In genomic region chr2:102208774-102209173, GRCh38 we compare ENCODE assay signal across 19 cellular contexts. TPM values are rescaled to one million over a fixed set of nuclear protein-coding genes. Genes with fewer than 3 reads are reported as not detected.
DNase-seq lines count a peak whose midpoint lies in the region; ATAC-seq, FAIRE-seq and TF ChIP-seq lines count a peak whose summit lies in the region.
"Had no signal": no experiment of that assay in that cellular context is flagged by ENCODE, and none has a peak within 500 bp of the region (broad histone marks: within the 10 kb centered on the region; RNA-seq: fewer than 3 reads in every experiment).

No MANE protein-coding gene starts in this region.

- DNase-seq in NCI-H1105 treated with DMSO at 0.1 percent for 48 hours (lab: John Stamatoyannopoulos, UW) (peak; percentile 77), NCI-H1105 (lab: John Stamatoyannopoulos, UW) (no peak), kidney (no peak)
- no peak for DNase-seq in activated T-cell treated with anti-CD3 and anti-CD28 coated beads, Interleukin-2, amount 50 U/mL, for 24 hours
- no peak for DNase-seq in activated naive CD4-positive, alpha-beta T cell treated with anti-CD3 and anti-CD28 coated beads, Interleukin-2, amount 50 U/mL, for 16 hours
- DNase-seq: AML-193; CD4-positive, alpha-beta T cell; DMS153; DMS79; GDM1; H9 had no signal

- no peak overlapping the region for H3K9ac ChIP-seq in kidney (ENCODE audit: low read length in 2 of 2)
- peak overlapping the region in 1 of 2 donors; percentile 26 for H3K9ac ChIP-seq in liver (ENCODE audit: low read depth in 1 of 2, low read length in 2 of 2)

- ATAC-seq in HG02938 (IDR thresholded peaks at IDR 0.05; ENCODE audit: unreplicated experiment) = no peak
- ATAC-seq: A549 had no signal

- H3K27me3 ChIP-seq in liver (ENCODE audit: control insufficient read depth in 4 of 4, insufficient read depth in 4 of 4, low read length in 3 of 4) = no peaks in the 10 kb centered on the region

- peaks cover 5% of the 10 kb centered on the region for H3K9me3 Mint-ChIP-seq in activated T-cell treated with anti-CD3 and anti-CD28 coated beads, Interleukin-2, amount 50 U/mL, for 24 hours
- H3K9me3 Mint-ChIP-seq: CD4-positive, alpha-beta T cell had no signal

- no peaks in the 10 kb centered on the region for H3K27me3 Mint-ChIP-seq in activated T-cell treated with anti-CD3 and anti-CD28 coated beads, Interleukin-2, amount 50 U/mL, for 24 hours
- H3K27me3 Mint-ChIP-seq: CD4-positive, alpha-beta T cell had no signal

- no peak overlapping the region for H3K4me3 Mint-ChIP-seq in activated T-cell treated with anti-CD3 and anti-CD28 coated beads, Interleukin-2, amount 50 U/mL, for 24 hours
- H3K4me3 Mint-ChIP-seq: CD4-positive, alpha-beta T cell; H9 had no signal

- no peak overlapping the region for H3K27ac Mint-ChIP-seq in activated T-cell treated with anti-CD3 and anti-CD28 coated beads, Interleukin-2, amount 50 U/mL, for 24 hours
- H3K27ac Mint-ChIP-seq: CD4-positive, alpha-beta T cell; H9 had no signal

- peak; percentile 72 for FAIRE-seq in kidney (lab: Jason Lieb, UNC)
- FAIRE-seq: A549, GM12892, H1 had no signal

- H3K27ac ChIP-seq in kidney (ENCODE audit: low read depth in 2 of 2, low read length in 2 of 2) (peak overlapping the region in 1 of 2 donors; percentile 41), liver (ENCODE audit: low read depth in 1 of 2, low read length in 2 of 2) (no peak overlapping the region)
- H3K27ac ChIP-seq: 22Rv1, A549, C4-2B had no signal

- H3K36me3 ChIP-seq in kidney (ENCODE audit: control insufficient read depth in 1 of 2, insufficient read depth in 2 of 2, low read length in 2 of 2) (no peaks in the 10 kb centered on the region), liver (ENCODE audit: control insufficient read depth in 4 of 4, insufficient read depth in 3 of 4, low read depth in 1 of 4, low read length in 3 of 4) (no peaks in the 10 kb centered on the region)

- H3K9me3 ChIP-seq in kidney (ENCODE audit: control insufficient read depth in 1 of 2, low read length in 2 of 2) (peaks cover 0 to 4% of the 10 kb centered on the region in 2 donors), liver (ENCODE audit: control insufficient read depth in 4 of 4, low read length in 3 of 4) (no peaks in the 10 kb centered on the region)

- TF ChIP-seq CTCF in kidney (IDR thresholded peaks at IDR 0.05; ENCODE audit: borderline replicate concordance, extremely low read depth, insufficient read depth) (no peak), liver (IDR thresholded peaks at IDR 0.05; ENCODE audit: low read depth, low read length, missing input control) (no peak)

- H3K4me3 ChIP-seq in kidney (ENCODE audit: low read length in 2 of 2) = no peak overlapping the region
- no peak overlapping the region for H3K4me3 ChIP-seq in liver (ENCODE audit: low read depth in 1 of 3, low read length in 3 of 3)
- H3K4me3 ChIP-seq: A549 had no signal

- H3K4me1 ChIP-seq in kidney (ENCODE audit: control insufficient read depth in 1 of 2, insufficient read depth in 1 of 2, low read depth in 1 of 2, low read length in 2 of 2) (peaks cover 0 to 10% of the 10 kb centered on the region in 2 donors), liver (ENCODE audit: control insufficient read depth in 4 of 4, insufficient read depth in 4 of 4, low read length in 3 of 4) (peaks cover 6 to 14% (median 9%) of the 10 kb centered on the region in 4 donors)
- H3K4me1 ChIP-seq: A549 had no signal

- intact Hi-C loops in kidney (cut with DNase I) = no loop called here

- no peaks in the 10 kb centered on the region for H3K36me3 Mint-ChIP-seq in activated T-cell treated with anti-CD3 and anti-CD28 coated beads, Interleukin-2, amount 50 U/mL, for 24 hours (ENCODE audit: low read depth)

- TF ChIP-seq RAD21 in liver (IDR thresholded peaks at IDR 0.05) = no peak

- H3K4me1 Mint-ChIP-seq in activated T-cell treated with anti-CD3 and anti-CD28 coated beads, Interleukin-2, amount 50 U/mL, for 24 hours (ENCODE audit: low read depth) = no peaks in the 10 kb centered on the region
- H3K4me1 Mint-ChIP-seq: H9 had no signal

TF ChIP-seq in liver, 16 proteins besides CTCF, POLR2A, EP300 and RAD21:
- TF ChIP-seq REST (IDR thresholded peaks at IDR 0.05) (no peak), YY1 (IDR thresholded peaks at IDR 0.05) (peak; percentile 24), EGR1 (IDR thresholded peaks at IDR 0.05; ENCODE audit: low read depth in 2 of 2) (no peak), ZBTB33 (IDR thresholded peaks at IDR 0.05) (no peak), HNF4A (conservative IDR thresholded peaks at IDR 0.05) (peak in 1 of 2 donors; percentile 13)

RNA-seq across cellular contexts. Expression of gene IL1RL2, which starts 22.0 kb away (rescaled TPM):
- total RNA-seq in kidney (1.4 TPM), liver (1 to 10 TPM in 1 of 2 donors, under 1 TPM in 1; 0.98 to 1.3 TPM)
- polyA plus RNA-seq in kidney (ENCODE audit: insufficient read depth, low read depth, low replicate concordance) (1.8 TPM), liver (1 to 10 TPM; 1.3 to 2.0 TPM)
- total RNA-seq: CD4-positive, alpha-beta T cell; Daoy; H1; H9 had no signal
- polyA plus RNA-seq: H1 had no signal
